In the genomic region with DNA sequence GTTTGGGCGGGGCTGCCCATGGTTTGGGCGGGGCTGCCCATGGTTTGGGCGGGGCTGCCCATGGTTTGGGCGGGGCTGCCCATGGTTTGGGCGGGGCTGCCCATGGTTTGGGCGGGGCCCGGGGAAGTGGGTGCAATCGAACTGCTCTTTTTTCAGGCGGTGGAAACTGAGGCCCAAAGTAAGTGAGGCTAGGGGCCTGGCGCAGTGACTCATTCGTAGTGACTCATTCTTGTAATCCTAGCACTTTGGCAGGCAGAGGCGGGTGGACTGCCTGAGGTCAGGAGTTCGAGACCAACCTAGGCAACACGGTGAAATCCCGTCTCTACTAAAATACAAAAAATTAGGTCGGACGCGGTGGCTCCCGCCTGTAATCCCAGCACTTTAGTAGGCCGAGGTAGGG, we compare ENCODE assay signal across 8 cellular contexts. TPM values are rescaled to one million over a fixed set of nuclear protein-coding genes. Genes with fewer than 3 reads are reported as not detected.
DNase-seq lines count a peak whose midpoint lies in the region; ATAC-seq, FAIRE-seq and TF ChIP-seq lines count a peak whose summit lies in the region.
"Not testable (repeated sequence)": the region's sequence is repeated elsewhere in the genome, so short reads cannot be mapped to it uniquely, and the experiment has no call there.

No MANE protein-coding gene starts in this region.

- H3K4me3 ChIP-seq in AG10803 (ENCODE audit: low read length), result not testable (repeated sequence)
- H3K4me3 ChIP-seq in heart right ventricle (peak overlapping the region in 3 of 10 donors; percentile 72 to 95 (median 88)), neuron (ENCODE audit: low read length) (peak overlapping the region; percentile 26)

- H3K9me3 ChIP-seq in heart right ventricle; neuron (ENCODE audit: low read length): not testable (repeated sequence)

- H3K4me1 ChIP-seq in heart right ventricle, result peaks cover 3 to 32% (median 27%) of the 10 kb centered on the region in 9 donors
- H3K4me1 ChIP-seq in neuron (ENCODE audit: insufficient read depth, low read length), result not testable (repeated sequence)

- peak overlapping the region in 4 of 10 donors; percentile 17 to 45 (median 26) for H3K27ac ChIP-seq in heart right ventricle

- ATAC-seq in activated CD8-positive, alpha-beta memory T cell treated with anti-CD3 and anti-CD28 coated beads, Interleukin-2, amount 10 ng/mL, durations not matched to agents 7 days and 5 days, result peak; percentile 13
- peak in 5 of 8 donors; percentile 5 to 17 (median 11) for ATAC-seq in heart right ventricle

- CTCF ChIA-PET in activated CD8-positive, alpha-beta memory T cell treated with anti-CD3 and anti-CD28 coated beads, Interleukin-2, amount 10 ng/mL, durations not matched to agents 7 days and 5 days (lab: Charles Lee), result interaction anchor here (1.0 to 2.7 kb wide), 4 partner anchors 96 to 170 kb away, joined by 4 to 14 read pairs (median 7); no protein-coding TSS in a partner anchor
- CTCF ChIA-PET in MCF 10A (lab: Yijun Ruan, JAX), result interaction anchor here (0.7 kb wide), 1 partner anchor 426 kb away, joined by 5 read pairs; no protein-coding TSS in a partner anchor

- BruUV-seq in MCF 10A (replicated peaks; lab: Mats Ljungman, UMichigan), result not testable (repeated sequence)

- peaks cover 12% of the 10 kb centered on the region for H3K36me3 Mint-ChIP-seq in activated CD8-positive, alpha-beta memory T cell treated with anti-CD3 and anti-CD28 coated beads, Interleukin-2, amount 10 ng/mL, durations not matched to agents 7 days and 5 days
- not testable (repeated sequence) for H3K36me3 Mint-ChIP-seq in MCF 10A (ENCODE audit: insufficient read depth, unreplicated experiment)

- H3K36me3 ChIP-seq in heart right ventricle (peaks cover 0 to 11% (median 6%) of the 10 kb centered on the region in 9 donors), neuron (ENCODE audit: insufficient read depth, low read length) (peaks cover 13% of the 10 kb centered on the region)

- DNase-seq in AG10803 (ENCODE audit: low read depth), result peak; percentile 20
- DNase-seq in HTR-8/SVneo (ENCODE audit: insufficient read length, low spot score), result peak; percentile 13
- DNase-seq in RPMI8226, result peak; percentile 9
- DNase-seq in activated CD8-positive, alpha-beta memory T cell treated with anti-CD3 and anti-CD28 coated beads, Interleukin-2, amount 10 ng/mL, durations not matched to agents 7 days and 5 days, result peak; percentile 79
- peak; percentile 74 for DNase-seq in MCF 10A (ENCODE audit: unreplicated experiment)
- DNase-seq in heart right ventricle, result peak; percentile 50 to 58
- peak; percentile 45 for DNase-seq in stimulated activated CD8-positive, alpha-beta memory T cell treated with anti-CD3 and anti-CD28 coated beads, Interleukin-12 subunit alpha, Interleukin-12 subunit beta, amount 100 ng/mL, for 4 hours (ENCODE audit: low read depth)

- POLR2A ChIA-PET in MCF 10A (lab: Yijun Ruan, JAX), result interaction anchor here (0.9 to 3.9 kb wide), 5 partner anchors 62 to 155 kb away, joined by 3 to 59 read pairs (median 19); a partner anchor contains a TSS

- not testable (repeated sequence) for H3K27me3 ChIP-seq in heart right ventricle; neuron (ENCODE audit: insufficient read depth, low read length)

- H2AFZ ChIP-seq in neuron (ENCODE audit: low read depth, low read length), result not testable (repeated sequence)

- TF ChIP-seq CTCF in AG10803 (conservative IDR thresholded peaks at IDR 0.05; ENCODE audit: low read length); MCF 10A (IDR thresholded peaks at IDR 0.05; ENCODE audit: unreplicated experiment); heart right ventricle (IDR thresholded peaks at IDR 0.05): not testable (repeated sequence)

- FAIRE-seq in HTR-8/SVneo (lab: Jason Lieb, UNC), result not testable (repeated sequence)

- H3K4me1 Mint-ChIP-seq in activated CD8-positive, alpha-beta memory T cell treated with anti-CD3 and anti-CD28 coated beads, Interleukin-2, amount 10 ng/mL, durations not matched to agents 7 days and 5 days, result peaks cover 34% of the 10 kb centered on the region
- not testable (repeated sequence) for H3K4me1 Mint-ChIP-seq in MCF 10A (ENCODE audit: insufficient read depth, unreplicated experiment)

- peak overlapping the region; percentile 53 for H3K4me3 Mint-ChIP-seq in activated CD8-positive, alpha-beta memory T cell treated with anti-CD3 and anti-CD28 coated beads, Interleukin-2, amount 10 ng/mL, durations not matched to agents 7 days and 5 days
- H3K4me3 Mint-ChIP-seq in MCF 10A (ENCODE audit: unreplicated experiment), result peak overlapping the region; percentile 95

- 59 to 61% methylated on average over 18 of the region's 20 CpGs for WGBS in heart right ventricle, 2 donors

- intact Hi-C loops in MCF 10A (cut with micrococcal nuclease), result not testable (repeated sequence)
- intact Hi-C loops in heart right ventricle (cut with DNase I), result loop anchor here in 5 of 10 donors (2.0 to 10.0 kb wide), 5 partner anchors 57 to 155 kb away; a partner anchor contains a TSS

- peak overlapping the region; percentile 68 for H3K27ac Mint-ChIP-seq in activated CD8-positive, alpha-beta memory T cell treated with anti-CD3 and anti-CD28 coated beads, Interleukin-2, amount 10 ng/mL, durations not matched to agents 7 days and 5 days
- H3K27ac Mint-ChIP-seq in MCF 10A (ENCODE audit: low read depth, unreplicated experiment), result not testable (repeated sequence)

- not testable (repeated sequence) for H3K9me3 Mint-ChIP-seq in activated CD8-positive, alpha-beta memory T cell treated with anti-CD3 and anti-CD28 coated beads, Interleukin-2, amount 10 ng/mL, durations not matched to agents 7 days and 5 days (ENCODE audit: low read depth); MCF 10A (ENCODE audit: unreplicated experiment)

- H3K27me3 Mint-ChIP-seq in activated CD8-positive, alpha-beta memory T cell treated with anti-CD3 and anti-CD28 coated beads, Interleukin-2, amount 10 ng/mL, durations not matched to agents 7 days and 5 days; MCF 10A (ENCODE audit: insufficient read depth, unreplicated experiment): not testable (repeated sequence)

RNA-seq across cellular contexts. Expression of a gene that starts 0.4 kb away (rescaled TPM):
- total RNA-seq in activated CD8-positive, alpha-beta memory T cell treated with anti-CD3 and anti-CD28 coated beads, Interleukin-2, amount 10 ng/mL, durations not matched to agents 7 days and 5 days, result 10 to 100 TPM; 59.3 to 80.7 TPM
- total RNA-seq in MCF 10A (2022), result 60.2 and 69.3 TPM in 2 replicates
- 100 to 1,000 TPM in 7 of 10 donors, 10 to 100 TPM in 3; 85.1 to 131 (median 101) TPM for total RNA-seq in heart right ventricle
- 10 to 100 TPM; 33.7 to 54.7 TPM for polyA plus RNA-seq in heart right ventricle

Comparison
In these comparisons a context has a peak if more than half of its experiments do, and no peak if none do; other contexts are left out.
1. DNase-seq: peak in every context shown above with its lines; median percentile 79 in activated CD8-positive, alpha-beta memory T cell treated with anti-CD3 and anti-CD28 coated beads, Interleukin-2, amount 10 ng/mL, durations not matched to agents 7 days and 5 days; 74 in MCF 10A; 54 in heart right ventricle; 45 in stimulated activated CD8-positive, alpha-beta memory T cell treated with anti-CD3 and anti-CD28 coated beads, Interleukin-12 subunit alpha, Interleukin-12 subunit beta, amount 100 ng/mL, for 4 hours; 20 in AG10803; 13 in HTR-8/SVneo; 9 in RPMI8226.